ENCODE assay signal across 23 cellular contexts in the genomic region with DNA sequence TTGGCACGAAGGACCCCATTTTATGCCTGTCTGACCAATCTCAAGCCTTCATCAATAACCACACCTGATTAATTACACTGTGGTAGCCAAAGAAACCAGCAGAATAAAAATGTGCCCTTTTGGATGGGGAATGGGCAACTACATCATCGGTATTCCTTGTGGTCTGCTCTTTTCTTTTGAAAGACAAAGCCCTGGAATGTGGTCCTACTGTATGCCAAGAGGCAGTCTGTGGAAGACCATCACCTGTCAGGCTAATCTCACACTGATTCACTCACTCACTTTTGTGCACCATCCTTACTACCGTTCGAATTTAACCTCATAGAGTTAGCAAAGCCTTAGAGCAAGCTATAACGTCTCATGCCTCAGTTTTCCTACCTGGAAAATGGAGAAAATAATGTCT.
"Had no signal": no experiment of that assay in that cellular context is flagged by ENCODE, and none has a peak within 500 bp of the region (broad histone marks: within the 10 kb centered on the region; RNA-seq: fewer than 3 reads in every experiment).

No MANE protein-coding gene starts in this region.

- FAIRE-seq: islet of Langerhans, kidney had no signal

- H3K27me3 ChIP-seq: hepatocyte, ovary, right atrium auricular region, right lobe of liver, tibial nerve, uterus had no signal

- H3K27ac ChIP-seq: hepatocyte, left ventricle myocardium inferior, ovary, right atrium auricular region, right lobe of liver, tibial nerve, uterus had no signal

- H3K9me3 ChIP-seq: left ventricle myocardium inferior, ovary, right atrium auricular region, right lobe of liver, tibial nerve, uterus had no signal

- DNase-seq: immature natural killer cell; kidney; left ventricle myocardium inferior; mesendoderm; naive B cell; natural killer cell; nephron progenitor cell; ovary; right lobe of liver; stimulated activated CD4-positive, alpha-beta T cell treated with anti-CD3 and anti-CD28 coated beads, Interleukin-1b, Interleukin-23, amount 100 ng/mL, for 48 hours; stimulated activated CD4-positive, alpha-beta T cell treated with anti-CD3 and anti-CD28 coated beads, Interleukin-2, amount 100 ng/mL, for 48 hours; stimulated activated CD4-positive, alpha-beta T cell treated with anti-CD3 and anti-CD28 coated beads, Interleukin-4, amount 100 ng/mL, for 4 hours; stimulated activated CD8-positive, alpha-beta memory T cell treated with anti-CD3 and anti-CD28 coated beads, Interleukin-4, amount 100 ng/mL, for 48 hours; stimulated activated naive CD4-positive, alpha-beta T cell treated with Interleukin-2 at 50 U/mL for 16 hours; stimulated activated naive CD8-positive, alpha-beta T cell treated with anti-CD3 and anti-CD28 coated beads, Interleukin-15, amount 100 ng/mL, for 72 hours; substantia nigra; uterus had no signal

- H3K36me3 ChIP-seq: left ventricle myocardium inferior, ovary, right atrium auricular region, right lobe of liver, tibial nerve, uterus had no signal

- H3K4me3 ChIP-seq: hepatocyte, left ventricle myocardium inferior, lung, ovary, right atrium auricular region, right lobe of liver, smooth muscle cell, tibial nerve, uterus had no signal

- H3K4me1 ChIP-seq: left ventricle myocardium inferior, right atrium auricular region, right lobe of liver, tibial nerve, uterus had no signal
